ENCODE assay signal across 8 cellular contexts in genomic region chr15:90929246-90929645, GRCh38. TPM values are rescaled to one million over a fixed set of nuclear protein-coding genes. Genes with fewer than 3 reads are reported as not detected.
DNase-seq lines count a peak whose midpoint lies in the region; ATAC-seq and TF ChIP-seq lines count a peak whose summit lies in the region.
"Not testable (repeated sequence)": the region's sequence is repeated elsewhere in the genome, so short reads cannot be mapped to it uniquely, and the experiment has no call there.

No MANE protein-coding gene starts in this region.

- not testable (repeated sequence) for H3K9ac ChIP-seq in endodermal cell (ENCODE audit: extremely low read depth, low read length, poor library complexity, severe bottlenecking)

- POLR2A ChIA-PET in CD4-positive, alpha-beta T cell (lab: Charles Lee) = interaction anchor here (0.7 to 8.1 kb wide), 9 partner anchors 11 to 398 kb away, joined by 3 to 232 read pairs (median 3); partner anchors contain the start of genes MAN2A2 and RCCD1
- POLR2A ChIA-PET in T-cell (lab: Charles Lee) = not testable (repeated sequence)

- not testable (repeated sequence) for H3K4me1 ChIP-seq in endodermal cell (ENCODE audit: control insufficient read depth, insufficient read depth, low read length)
- H3K4me1 ChIP-seq in right lobe of liver (peaks cover 0 to 23% (median 6%) of the 10 kb centered on the region in 4 donors), sigmoid colon (peaks cover 0 to 35% (median 30%) of the 10 kb centered on the region in 4 donors), transverse colon (peaks cover 9 to 38% (median 23%) of the 10 kb centered on the region in 4 donors)

- in situ Hi-C loops in transverse colon (cut with MboI; ENCODE audit: low pct_ligation_motif_present in 1 of 4, low pct_unique_long_range_greater_than_20kb in 1 of 4, low sequenced_read_pairs in 3 of 4) = not testable (repeated sequence)

- intact Hi-C loops in CD4-positive, alpha-beta T cell (cut with DNase I, micrococcal nuclease); right lobe of liver (cut with DNase I); sigmoid colon (cut with DNase I); transverse colon (cut with DNase I; ENCODE audit: low total_unique reads): not testable (repeated sequence)

- not testable (repeated sequence) for H3K9me3 ChIP-seq in CD4-positive, alpha-beta T cell (ENCODE audit: control insufficient read depth, low read length); KOPT-K1 (ENCODE audit: insufficient read depth, low read length, poor library complexity, severe bottlenecking); endodermal cell (ENCODE audit: control insufficient read depth, low read length); right lobe of liver; sigmoid colon; transverse colon

- WGBS in endodermal cell (ENCODE audit: insufficient coverage in 1 of 2, insufficient read length in 1 of 2), 2 experiments = 95 to 97% methylated on average over 12 of the region's 12 CpGs
- WGBS in right lobe of liver (ENCODE audit: insufficient coverage, low coverage, low lambda C conversion rate, missing lambda C conversion rate) = 56% methylated on average over 12 of the region's 12 CpGs
- WGBS in sigmoid colon, 2 donors = 55 to 73% methylated on average over 12 of the region's 12 CpGs
- WGBS in transverse colon (ENCODE audit: low coverage in 1 of 2), 2 donors = 53 to 67% methylated on average over 5 to 12 of the region's 12 CpGs

- H3K27ac Mint-ChIP-seq in CD4-positive, alpha-beta T cell = peak overlapping the region; percentile 96
- H3K27ac Mint-ChIP-seq in T-cell (peak overlapping the region; percentile 98), endodermal cell (peak overlapping the region; percentile 17)
- H3K27ac Mint-ChIP-seq in activated naive CD8-positive, alpha-beta T cell = peak overlapping the region; percentile 98

- CTCF ChIA-PET in CD4-positive, alpha-beta T cell (lab: Charles Lee) = interaction anchor here (1.5 kb wide), 2 partner anchors 27 to 29 kb away, joined by 3 to 11 read pairs; partner anchors contain the start of gene MAN2A2
- CTCF ChIA-PET in T-cell (lab: Charles Lee) = interaction anchor here (0.6 to 1.1 kb wide), 6 partner anchors 26 to 1031 kb away, joined by 3 to 4 read pairs (median 3); no protein-coding TSS in a partner anchor

- H3K9me3 Mint-ChIP-seq in CD4-positive, alpha-beta T cell; T-cell; activated naive CD8-positive, alpha-beta T cell (ENCODE audit: low read depth); endodermal cell: not testable (repeated sequence)

- H3K4me3 Mint-ChIP-seq in CD4-positive, alpha-beta T cell = peak overlapping the region; percentile 98
- H3K4me3 Mint-ChIP-seq in T-cell = peak overlapping the region; percentile 90 to 97 (median 95)
- peak overlapping the region; percentile 98 for H3K4me3 Mint-ChIP-seq in activated naive CD8-positive, alpha-beta T cell
- not testable (repeated sequence) for H3K4me3 Mint-ChIP-seq in endodermal cell

- not testable (repeated sequence) for H3K27me3 Mint-ChIP-seq in CD4-positive, alpha-beta T cell; T-cell; activated naive CD8-positive, alpha-beta T cell; endodermal cell (ENCODE audit: insufficient read depth)

- not testable (repeated sequence) for H3K27me3 ChIP-seq in CD4-positive, alpha-beta T cell (ENCODE audit: control insufficient read depth, insufficient read depth, low read length); endodermal cell (ENCODE audit: control insufficient read depth, insufficient read depth, low read length, poor library complexity, severe bottlenecking); right lobe of liver; sigmoid colon; transverse colon

- peak overlapping the region; percentile 85 for H3K27ac ChIP-seq in CD4-positive, alpha-beta T cell (ENCODE audit: low read depth, low read length)
- peak overlapping the region; percentile 85 for H3K27ac ChIP-seq in KOPT-K1 (ENCODE audit: low read depth, low read length, poor library complexity, severe bottlenecking)
- not testable (repeated sequence) for H3K27ac ChIP-seq in endodermal cell (ENCODE audit: low read depth, low read length)
- H3K27ac ChIP-seq in right lobe of liver = peak overlapping the region; percentile 93 to 96 (median 93)
- peak overlapping the region; percentile 85 to 92 (median 90) for H3K27ac ChIP-seq in sigmoid colon
- H3K27ac ChIP-seq in transverse colon = peak overlapping the region; percentile 94 to 96 (median 95)

- TF ChIP-seq EP300 in sigmoid colon (IDR thresholded peaks at IDR 0.05); transverse colon (IDR thresholded peaks at IDR 0.05; ENCODE audit: low read depth): not testable (repeated sequence)

- not testable (repeated sequence) for H3K36me3 ChIP-seq in KOPT-K1 (ENCODE audit: insufficient read depth, low read length); endodermal cell (ENCODE audit: control insufficient read depth, insufficient read depth, low read length); right lobe of liver; sigmoid colon; transverse colon

- peaks cover 33% of the 10 kb centered on the region for H3K4me1 Mint-ChIP-seq in CD4-positive, alpha-beta T cell (ENCODE audit: low read depth)
- peaks cover 31 to 37% (median 36%) of the 10 kb centered on the region in 3 donors for H3K4me1 Mint-ChIP-seq in T-cell
- peaks cover 33% of the 10 kb centered on the region for H3K4me1 Mint-ChIP-seq in activated naive CD8-positive, alpha-beta T cell (ENCODE audit: low read depth)
- not testable (repeated sequence) for H3K4me1 Mint-ChIP-seq in endodermal cell

- DNase-seq in CD4-positive, alpha-beta T cell; T-cell; endodermal cell; right lobe of liver; sigmoid colon; transverse colon: not testable (repeated sequence)

- not testable (repeated sequence) for H3K36me3 Mint-ChIP-seq in CD4-positive, alpha-beta T cell (ENCODE audit: low read depth); T-cell; activated naive CD8-positive, alpha-beta T cell; endodermal cell (ENCODE audit: low read depth)

- not testable (repeated sequence) for H3K4me3 ChIP-seq in endodermal cell (ENCODE audit: low read length)
- H3K4me3 ChIP-seq in right lobe of liver = peak overlapping the region; percentile 65 to 88 (median 71)
- H3K4me3 ChIP-seq in sigmoid colon = peak overlapping the region in 3 of 4 donors; percentile 64 to 67 (median 66)
- peak overlapping the region in 3 of 4 donors; percentile 53 to 74 (median 54) for H3K4me3 ChIP-seq in transverse colon

- not testable (repeated sequence) for ATAC-seq in CD4-positive, alpha-beta T cell (ENCODE audit: poor library complexity); T-cell (replicated peaks in 1 of 4); right lobe of liver

- TF ChIP-seq POLR2A in right lobe of liver (IDR thresholded peaks at IDR 0.05); sigmoid colon (IDR thresholded peaks at IDR 0.05); transverse colon (IDR thresholded peaks at IDR 0.05): not testable (repeated sequence)

- TF ChIP-seq CTCF in CD4-positive, alpha-beta T cell (IDR thresholded peaks at IDR 0.05); endodermal cell (conservative IDR thresholded peaks at IDR 0.05); right lobe of liver (IDR thresholded peaks at IDR 0.05); sigmoid colon (IDR thresholded peaks at IDR 0.05); transverse colon (IDR thresholded peaks at IDR 0.05): not testable (repeated sequence)

RNA-seq across cellular contexts. Expression of gene HDDC3, which starts 3.1 kb away (rescaled TPM):
- total RNA-seq in CD4-positive, alpha-beta T cell = 10 to 100 TPM in 1 of 2 experiments, 1 to 10 TPM in 1; 9.9 to 10.8 TPM
- total RNA-seq in T-cell (10 to 100 TPM; 14.4 to 28.6 (median 26.2) TPM), endodermal cell (10 to 100 TPM; 15.3 to 21.5 TPM), right lobe of liver (10 to 100 TPM in 4 of 6 experiments, 1 to 10 TPM in 2; 8.8 to 17.6 (median 11.5) TPM), sigmoid colon (10 to 100 TPM in 1 of 4 donors, 1 to 10 TPM in 3; 5.2 to 10.7 (median 7.0) TPM), transverse colon (10 to 100 TPM; 13.8 to 21.8 (median 17.9) TPM)
- 18.1 TPM for polyA plus RNA-seq in endodermal cell (2013, experiment 1 of 2)
- polyA plus RNA-seq in endodermal cell (2013, experiment 2 of 2) = 14.4 TPM
- polyA plus RNA-seq in sigmoid colon = 10 to 100 TPM; 19.1 to 27.0 (median 24.0) TPM

RNA-seq across cellular contexts. Expression of gene UNC45A, which starts 5.8 kb away (rescaled TPM):
- 10 to 100 TPM; 17.6 to 18.9 TPM for total RNA-seq in CD4-positive, alpha-beta T cell
- 10 to 100 TPM; 39.4 to 80.3 (median 72.2) TPM for total RNA-seq in T-cell
- 10 to 100 TPM; 92.5 to 96.6 TPM for total RNA-seq in endodermal cell
- polyA plus RNA-seq in endodermal cell (2013, experiment 1 of 2) = 54.1 TPM
- polyA plus RNA-seq in endodermal cell (2013, experiment 2 of 2) = 47.9 TPM
- total RNA-seq in right lobe of liver = 10 to 100 TPM; 13.3 to 33.0 (median 25.4) TPM
- total RNA-seq in sigmoid colon = 10 to 100 TPM; 36.0 to 63.5 (median 60.2) TPM
- polyA plus RNA-seq in sigmoid colon = 10 to 100 TPM; 28.8 to 50.4 (median 31.4) TPM
- 100 to 1,000 TPM in 1 of 4 donors, 10 to 100 TPM in 3; 34.4 to 142 (median 52.9) TPM for total RNA-seq in transverse colon

RNA-seq across cellular contexts. Expression of gene RCCD1, which starts 25.4 kb away (rescaled TPM):
- 1 to 10 TPM; 4.5 to 4.8 TPM for total RNA-seq in CD4-positive, alpha-beta T cell
- total RNA-seq in T-cell (10 to 100 TPM in 3 of 5 donors, 1 to 10 TPM in 2; 5.7 to 21.2 (median 15.8) TPM), endodermal cell (10 to 100 TPM; 19.8 to 20.9 TPM), right lobe of liver (1 to 10 TPM; 4.8 to 7.9 (median 6.6) TPM), sigmoid colon (1 to 10 TPM; 5.2 to 8.0 (median 6.7) TPM), transverse colon (100 to 1,000 TPM in 1 of 4 donors, 10 to 100 TPM in 3; 13.1 to 438 (median 16.2) TPM)
- 20.6 TPM for polyA plus RNA-seq in endodermal cell (2013, experiment 1 of 2)
- 16.9 TPM for polyA plus RNA-seq in endodermal cell (2013, experiment 2 of 2)
- 10 to 100 TPM in 1 of 3 donors, 1 to 10 TPM in 2; 4.2 to 11.8 (median 6.7) TPM for polyA plus RNA-seq in sigmoid colon

RNA-seq across cellular contexts. Expression of gene MAN2A2, which starts 26.1 kb away (rescaled TPM):
- total RNA-seq in CD4-positive, alpha-beta T cell = 100 to 1,000 TPM; 125 to 128 TPM
- total RNA-seq in T-cell (100 to 1,000 TPM; 119 to 158 (median 142) TPM), endodermal cell (10 to 100 TPM; 41.0 to 62.9 TPM), right lobe of liver (10 to 100 TPM; 41.4 to 91.6 (median 59.8) TPM), sigmoid colon (10 to 100 TPM; 27.2 to 57.6 (median 38.4) TPM), transverse colon (100 to 1,000 TPM in 2 of 4 donors, 10 to 100 TPM in 2; 46.8 to 109 (median 86.4) TPM)
- polyA plus RNA-seq in endodermal cell (2013, experiment 1 of 2) = 43.7 TPM
- 41.1 TPM for polyA plus RNA-seq in endodermal cell (2013, experiment 2 of 2)
- 10 to 100 TPM in 1 of 3 donors, 1 to 10 TPM in 2; 3.7 to 31.0 (median 4.8) TPM for polyA plus RNA-seq in sigmoid colon

RNA-seq across cellular contexts. Expression of gene FES, which starts 44.9 kb away (rescaled TPM):
- total RNA-seq in CD4-positive, alpha-beta T cell = 1 to 10 TPM; 3.0 to 5.5 TPM
- 1 to 10 TPM; 3.2 to 5.2 (median 4.3) TPM for total RNA-seq in T-cell
- total RNA-seq in endodermal cell = 10 to 100 TPM; 25.9 to 29.9 TPM
- polyA plus RNA-seq in endodermal cell (2013, experiment 1 of 2) = 6.0 TPM
- polyA plus RNA-seq in endodermal cell (2013, experiment 2 of 2) = 4.3 TPM
- 10 to 100 TPM; 11.5 to 36.5 (median 18.5) TPM for total RNA-seq in right lobe of liver
- 10 to 100 TPM; 28.0 to 35.5 (median 30.4) TPM for total RNA-seq in sigmoid colon
- 10 to 100 TPM in 1 of 3 donors, 1 to 10 TPM in 2; 4.9 to 17.6 (median 7.2) TPM for polyA plus RNA-seq in sigmoid colon
- 10 to 100 TPM in 3 of 4 donors, 1 to 10 TPM in 1; 7.0 to 18.3 (median 14.0) TPM for total RNA-seq in transverse colon

Comparison
In these comparisons a context has a peak if more than half of its experiments do, and no peak if none do; other contexts are left out.
1. H3K27ac Mint-ChIP-seq: peak in every context shown above with its lines; median percentile 98 in T-cell; 98 in activated naive CD8-positive, alpha-beta T cell; 96 in CD4-positive, alpha-beta T cell; 17 in endodermal cell.